Comparison of ENCODE assay signal across 8 cellular contexts in genomic region chr17:7560172-7561027, GRCh38. TPM values are rescaled to one million over a fixed set of nuclear protein-coding genes. Genes with fewer than 3 reads are reported as not detected.
DNase-seq lines count a peak whose midpoint lies in the region; ATAC-seq and TF ChIP-seq lines count a peak whose summit lies in the region.

No MANE protein-coding gene starts in this region.

- peak; percentile 29 to 39 for ATAC-seq in natural killer cell treated with Interleukin-12 subunit alpha and Interleukin-12 subunit beta and Interleukin-15 and Interleukin-18, amount 100 ng/mL, for 72 hours

- TF ChIP-seq CTCF in NB4 (IDR thresholded peaks at IDR 0.05; ENCODE audit: low read depth, low read length) (no peak), esophagus squamous epithelium (IDR thresholded peaks at IDR 0.05) (peak; percentile 40 to 79 (median 71)), uterus (IDR thresholded peaks at IDR 0.05) (peak in 3 of 4 experiments; percentile 43 to 55 (median 53))

- peak overlapping the region; percentile 92 for H3K4me3 Mint-ChIP-seq in natural killer cell treated with Interleukin-12 subunit alpha and Interleukin-12 subunit beta and Interleukin-15 and Interleukin-18, amount 100 ng/mL, for 72 hours

- no peaks in the 10 kb centered on the region for H3K27me3 Mint-ChIP-seq in natural killer cell treated with Interleukin-12 subunit alpha and Interleukin-12 subunit beta and Interleukin-15 and Interleukin-18, amount 100 ng/mL, for 72 hours

- 24 to 27% methylated on average over 19 to 22 of the region's 22 CpGs for WGBS in esophagus squamous epithelium, 2 donors

- H3K27me3 ChIP-seq in esophagus squamous epithelium (no peaks in the 10 kb centered on the region), uterus (no peaks in the 10 kb centered on the region)

- peaks cover 35 to 44% of the 10 kb centered on the region in 2 donors for H3K4me1 Mint-ChIP-seq in natural killer cell treated with Interleukin-12 subunit alpha and Interleukin-12 subunit beta and Interleukin-15 and Interleukin-18, amount 100 ng/mL, for 72 hours (ENCODE audit: low read depth in 2 of 2)

- H3K27ac Mint-ChIP-seq in natural killer cell treated with Interleukin-12 subunit alpha and Interleukin-12 subunit beta and Interleukin-15 and Interleukin-18, amount 100 ng/mL, for 72 hours: peak overlapping the region; percentile 84 to 88

- H3K27ac ChIP-seq in esophagus squamous epithelium (peak overlapping the region; percentile 94 to 98 (median 96)), uterus (peak overlapping the region; percentile 92 to 98)

- intact Hi-C loops in esophagus squamous epithelium (cut with DNase I): no loop called here
- intact Hi-C loops in uterus (cut with DNase I; ENCODE audit: low total_unique reads): loop anchor here (2.0 kb wide), 1 partner anchor 48 kb away; no protein-coding TSS in a partner anchor

- no peaks in the 10 kb centered on the region for H3K9me3 Mint-ChIP-seq in natural killer cell treated with Interleukin-12 subunit alpha and Interleukin-12 subunit beta and Interleukin-15 and Interleukin-18, amount 100 ng/mL, for 72 hours

- no peaks in the 10 kb centered on the region for H3K36me3 Mint-ChIP-seq in natural killer cell treated with Interleukin-12 subunit alpha and Interleukin-12 subunit beta and Interleukin-15 and Interleukin-18, amount 100 ng/mL, for 72 hours

- H3K36me3 ChIP-seq in esophagus squamous epithelium (peaks cover 7 to 23% (median 16%) of the 10 kb centered on the region in 3 donors), uterus (no peaks in the 10 kb centered on the region)

- DNase-seq in EL (peak; percentile 64), NB4 (ENCODE audit: low read depth) (no peak), esophagus squamous epithelium (lab: John Stamatoyannopoulos, UW) (no peak), uterus (peak; percentile 66 to 67), NAMALWA (ENCODE audit: low spot score) (no peak), inferior parietal cortex (ENCODE audit: extremely low spot score) (no peak)
- DNase-seq in activated CD8-positive, alpha-beta memory T cell treated with anti-CD3 and anti-CD28 coated beads for 24 hours: peak; percentile 80
- no peak for DNase-seq in natural killer cell treated with Interleukin-12 subunit alpha and Interleukin-12 subunit beta and Interleukin-15 and Interleukin-18, amount 100 ng/mL, for 72 hours (ENCODE audit: low spot score)

- H3K4me1 ChIP-seq in esophagus squamous epithelium (peaks cover 44 to 82% (median 58%) of the 10 kb centered on the region in 3 donors), uterus (peaks cover 32 to 48% of the 10 kb centered on the region in 2 donors)

- TF ChIP-seq POLR2A in NB4 (IDR thresholded peaks at IDR 0.05; ENCODE audit: extremely low read depth, insufficient read length) (no peak), esophagus squamous epithelium (IDR thresholded peaks at IDR 0.05) (no peak), uterus (IDR thresholded peaks at IDR 0.05) (no peak)

- H3K9me3 ChIP-seq in esophagus squamous epithelium (no peaks in the 10 kb centered on the region), uterus (no peaks in the 10 kb centered on the region)

- H3K4me3 ChIP-seq in NB4 (ENCODE audit: low read depth, low read length) (peak overlapping the region; percentile 16), esophagus squamous epithelium (peak overlapping the region in 3 of 4 donors; percentile 77 to 98 (median 97)), uterus (peak overlapping the region; percentile 72 to 79)

RNA-seq across cellular contexts. Expression of gene SENP3, which starts 1.3 kb away (rescaled TPM):
- total RNA-seq in esophagus squamous epithelium (10 to 100 TPM; 32.1 to 65.4 (median 48.3) TPM), uterus (100 to 1,000 TPM in 1 of 4 donors, 10 to 100 TPM in 3; 45.9 to 106 (median 59.5) TPM)
- 10 to 100 TPM; 56.2 to 90.1 TPM for total RNA-seq in natural killer cell treated with Interleukin-12 subunit alpha and Interleukin-12 subunit beta and Interleukin-15 and Interleukin-18, amount 100 ng/mL, for 72 hours

RNA-seq across cellular contexts. Expression of gene TNFSF13, which starts 1.9 kb away (rescaled TPM):
- total RNA-seq in esophagus squamous epithelium (10 to 100 TPM in 2 of 4 donors, 1 to 10 TPM in 2; 3.8 to 21.7 (median 10.9) TPM), uterus (10 to 100 TPM in 3 of 4 donors, 1 to 10 TPM in 1; 6.8 to 56.9 (median 25.8) TPM)
- 1 to 10 TPM; 3.1 to 6.8 TPM for total RNA-seq in natural killer cell treated with Interleukin-12 subunit alpha and Interleukin-12 subunit beta and Interleukin-15 and Interleukin-18, amount 100 ng/mL, for 72 hours

RNA-seq across cellular contexts. Expression of gene TNFSF12, which starts 11.5 kb away (rescaled TPM):
- 10 to 100 TPM in 1 of 4 donors, 1 to 10 TPM in 3; 3.5 to 41.6 (median 6.5) TPM for total RNA-seq in esophagus squamous epithelium
- 10 to 100 TPM; 54.9 to 69.3 TPM for total RNA-seq in natural killer cell treated with Interleukin-12 subunit alpha and Interleukin-12 subunit beta and Interleukin-15 and Interleukin-18, amount 100 ng/mL, for 72 hours
- total RNA-seq in uterus: 10 to 100 TPM; 15.3 to 63.1 (median 33.7) TPM

RNA-seq across cellular contexts. Expression of gene CD68, which starts 19.0 kb away (rescaled TPM):
- total RNA-seq in esophagus squamous epithelium (10 to 100 TPM; 32.1 to 52.9 (median 45.2) TPM), uterus (10 to 100 TPM in 1 of 4 donors, 1 to 10 TPM in 3; 4.4 to 15.9 (median 7.5) TPM)
- total RNA-seq in natural killer cell treated with Interleukin-12 subunit alpha and Interleukin-12 subunit beta and Interleukin-15 and Interleukin-18, amount 100 ng/mL, for 72 hours: 10 to 100 TPM; 20.8 to 51.1 TPM

RNA-seq across cellular contexts. Expression of gene MPDU1, which starts 23.3 kb away (rescaled TPM):
- total RNA-seq in esophagus squamous epithelium (100 to 1,000 TPM in 2 of 4 donors, 10 to 100 TPM in 2; 69.3 to 123 (median 100) TPM), uterus (10 to 100 TPM in 3 of 4 donors, 1 to 10 TPM in 1; 2.6 to 63.6 (median 35.0) TPM)
- total RNA-seq in natural killer cell treated with Interleukin-12 subunit alpha and Interleukin-12 subunit beta and Interleukin-15 and Interleukin-18, amount 100 ng/mL, for 72 hours: 10 to 100 TPM; 82.7 to 95.5 TPM

Comparison
In these comparisons a context has a peak if more than half of its experiments do, and no peak if none do; other contexts are left out.
1. DNase-seq: peak in EL (single experiment), activated CD8-positive, alpha-beta memory T cell treated with anti-CD3 and anti-CD28 coated beads for 24 hours (single experiment) and uterus (2 of 2); none in NB4 (single experiment), esophagus squamous epithelium (single experiment), natural killer cell treated with Interleukin-12 subunit alpha and Interleukin-12 subunit beta and Interleukin-15 and Interleukin-18, amount 100 ng/mL, for 72 hours (single experiment), NAMALWA (single experiment) and inferior parietal cortex (single experiment).
2. H3K4me3 ChIP-seq: peak in every context shown above with its lines; median percentile 97 in esophagus squamous epithelium; 76 in uterus; 16 in NB4.